Comparison of ENCODE assay signal across 1 cellular context in genomic region chr10:124650263-124650662, GRCh38.
TF ChIP-seq lines count a peak whose summit lies in the region.

No MANE protein-coding gene starts in this region.

TF ChIP-seq in GM12878, 131 proteins besides CTCF, POLR2A, EP300 and RAD21 (continued from another document):
- no peak for TF ChIP-seq CEBPZ (IDR thresholded peaks at IDR 0.05; ENCODE audit: low read depth, low read length)
- TF ChIP-seq NR2C1 (IDR thresholded peaks at IDR 0.05): no peak
- TF ChIP-seq RELB (IDR thresholded peaks at IDR 0.05; ENCODE audit: low read depth): no peak
- no peak for TF ChIP-seq TBL1XR1 (IDR thresholded peaks at IDR 0.05; ENCODE audit: low read depth, low read length)
- TF ChIP-seq BCL11A (IDR thresholded peaks at IDR 0.05; ENCODE audit: low read depth, low read length): no peak
- TF ChIP-seq ZNF207 (IDR thresholded peaks at IDR 0.05; ENCODE audit: borderline replicate concordance): no peak
- no peak for TF ChIP-seq ETV6 (conservative IDR thresholded peaks at IDR 0.05 in 1 of 2, IDR thresholded peaks at IDR 0.05 in 1 of 2; ENCODE audit: borderline replicate concordance in 1 of 2, low read depth in 1 of 2)
- TF ChIP-seq DPF2 (IDR thresholded peaks at IDR 0.05): no peak
